Comparison of ENCODE assay signal across 8 cellular contexts in the genomic region with DNA sequence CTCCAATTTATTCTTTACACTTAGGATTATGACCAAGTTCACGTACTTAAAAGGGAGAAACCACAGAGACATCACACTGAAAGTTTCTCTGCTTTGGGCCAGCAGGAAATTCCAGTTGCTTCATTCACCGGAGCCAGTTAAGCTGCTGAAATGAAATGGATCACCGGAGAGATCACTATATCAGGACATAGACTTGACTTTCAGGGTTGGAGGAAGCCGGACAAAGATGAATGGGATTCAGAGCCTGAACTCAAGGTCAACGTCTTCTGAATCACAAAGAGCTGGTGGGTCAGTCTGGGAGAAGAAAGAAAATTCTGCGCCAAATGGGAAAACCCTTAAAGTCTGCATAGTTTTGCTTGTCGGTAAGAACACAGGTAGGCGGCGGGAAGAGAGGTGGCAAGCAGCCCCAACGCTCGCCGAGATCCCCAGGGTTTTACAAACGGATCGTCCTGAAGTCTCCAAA.
DNase-seq lines count a peak whose midpoint lies in the region; ATAC-seq and TF ChIP-seq lines count a peak whose summit lies in the region.

No MANE protein-coding gene starts in this region.

- POLR2A ChIA-PET in activated CD8-positive, alpha-beta T cell treated with anti-CD3 and anti-CD28 coated beads for 36 hours (lab: Charles Lee): no interaction called here

- no peaks in the 10 kb centered on the region for H3K36me3 ChIP-seq in heart right ventricle
- H3K36me3 ChIP-seq in sigmoid colon: no peaks in the 10 kb centered on the region

- H3K27ac Mint-ChIP-seq in CD14-positive monocyte: peak overlapping the region in 2 of 7 donors; percentile 4 to 54
- H3K27ac Mint-ChIP-seq in activated CD8-positive, alpha-beta T cell treated with anti-CD3 and anti-CD28 coated beads for 36 hours: no peak overlapping the region

- TF ChIP-seq CTCF in CD14-positive monocyte (IDR thresholded peaks at IDR 0.05) (no peak), heart right ventricle (IDR thresholded peaks at IDR 0.05) (no peak), sigmoid colon (IDR thresholded peaks at IDR 0.05) (no peak)
- no peak for TF ChIP-seq CTCF in activated CD8-positive, alpha-beta T cell treated with anti-CD3 and anti-CD28 coated beads for 36 hours (IDR thresholded peaks at IDR 0.05)

- H3K27ac ChIP-seq in heart right ventricle: peak overlapping the region in 6 of 10 donors; percentile 20 to 82 (median 72)
- peak overlapping the region in 3 of 4 donors; percentile 69 to 74 (median 71) for H3K27ac ChIP-seq in sigmoid colon

- ATAC-seq in HG02973 (IDR thresholded peaks at IDR 0.05; ENCODE audit: unreplicated experiment): peak; percentile 5
- no peak for ATAC-seq in activated CD8-positive, alpha-beta T cell treated with anti-CD3 and anti-CD28 coated beads for 36 hours
- ATAC-seq in heart right ventricle: peak in 2 of 8 donors; percentile 7 to 8
- ATAC-seq in HG03159 (IDR thresholded peaks at IDR 0.05; ENCODE audit: unreplicated experiment): no peak
- no peak for ATAC-seq in HG03045 (IDR thresholded peaks at IDR 0.05; ENCODE audit: unreplicated experiment)
- ATAC-seq in HG02763 (IDR thresholded peaks at IDR 0.05; ENCODE audit: unreplicated experiment): no peak

- H3K27me3 Mint-ChIP-seq in CD14-positive monocyte (ENCODE audit: low read depth in 3 of 3): peaks cover 26 to 34% (median 31%) of the 10 kb centered on the region in 3 donors
- H3K27me3 Mint-ChIP-seq in activated CD8-positive, alpha-beta T cell treated with anti-CD3 and anti-CD28 coated beads for 36 hours: peaks cover 32% of the 10 kb centered on the region

- H3K9me3 Mint-ChIP-seq in CD14-positive monocyte: peaks cover 0 to 3% (median 0%) of the 10 kb centered on the region in 7 donors
- no peaks in the 10 kb centered on the region for H3K9me3 Mint-ChIP-seq in activated CD8-positive, alpha-beta T cell treated with anti-CD3 and anti-CD28 coated beads for 36 hours

- TF ChIP-seq EP300 in sigmoid colon (IDR thresholded peaks at IDR 0.05): no peak

- H3K27me3 ChIP-seq in heart right ventricle (peaks cover 0 to 7% (median 0%) of the 10 kb centered on the region in 7 donors), sigmoid colon (no peaks in the 10 kb centered on the region)

- CTCF ChIA-PET in activated CD8-positive, alpha-beta T cell treated with anti-CD3 and anti-CD28 coated beads for 36 hours (lab: Charles Lee): interaction anchor here (0.8 to 6.1 kb wide), 14 partner anchors 9 to 106 kb away, joined by 3 to 41 read pairs (median 4); a partner anchor contains a TSS

- H3K36me3 Mint-ChIP-seq in CD14-positive monocyte: no peaks in the 10 kb centered on the region
- H3K36me3 Mint-ChIP-seq in activated CD8-positive, alpha-beta T cell treated with anti-CD3 and anti-CD28 coated beads for 36 hours (ENCODE audit: low read depth): no peaks in the 10 kb centered on the region

- H3K4me3 Mint-ChIP-seq in CD14-positive monocyte: peak overlapping the region; percentile 88 to 89
- peak overlapping the region; percentile 47 for H3K4me3 Mint-ChIP-seq in activated CD8-positive, alpha-beta T cell treated with anti-CD3 and anti-CD28 coated beads for 36 hours

- H3K4me1 ChIP-seq in heart right ventricle: peaks cover 0 to 14% (median 9%) of the 10 kb centered on the region in 9 donors
- H3K4me1 ChIP-seq in sigmoid colon: peaks cover 0 to 14% (median 7%) of the 10 kb centered on the region in 4 donors

- H3K9me3 ChIP-seq in heart right ventricle (no peaks in the 10 kb centered on the region), sigmoid colon (no peaks in the 10 kb centered on the region)

- WGBS in heart right ventricle, 2 donors: 8 to 12% methylated on average over 14 of the region's 14 CpGs
- 5 to 10% methylated on average over 14 of the region's 14 CpGs for WGBS in sigmoid colon, 2 donors

- peak overlapping the region in 9 of 10 donors; percentile 58 to 88 (median 72) for H3K4me3 ChIP-seq in heart right ventricle
- peak overlapping the region; percentile 48 to 88 (median 68) for H3K4me3 ChIP-seq in sigmoid colon

- DNase-seq in CD14-positive monocyte (ENCODE audit: low spot score): no peak
- DNase-seq in activated CD8-positive, alpha-beta T cell treated with anti-CD3 and anti-CD28 coated beads for 36 hours: peak; percentile 5
- DNase-seq in heart right ventricle: no peak
- DNase-seq in sigmoid colon: no peak

- intact Hi-C loops in CD14-positive monocyte (cut with micrococcal nuclease) (loop anchor here (5.0 to 10.0 kb wide), 3 partner anchors 81 to 99 kb away; a partner anchor contains a TSS), heart right ventricle (cut with DNase I) (loop anchor here in 8 of 10 donors (1.0 to 10.0 kb wide), 7 partner anchors 73 to 104 kb away; no protein-coding TSS in a partner anchor), sigmoid colon (cut with DNase I) (loop anchor here (2.0 kb wide), 1 partner anchor 81 kb away; a partner anchor contains a TSS)
- intact Hi-C loops in activated CD8-positive, alpha-beta T cell treated with anti-CD3 and anti-CD28 coated beads for 36 hours (cut with micrococcal nuclease): loop anchor here (5.0 kb wide), 1 partner anchor 81 kb away; a partner anchor contains a TSS

- peaks cover 12% of the 10 kb centered on the region for H3K4me1 Mint-ChIP-seq in CD14-positive monocyte
- H3K4me1 Mint-ChIP-seq in activated CD8-positive, alpha-beta T cell treated with anti-CD3 and anti-CD28 coated beads for 36 hours (ENCODE audit: low read depth): peaks cover 3% of the 10 kb centered on the region

- TF ChIP-seq POLR2A in sigmoid colon (IDR thresholded peaks at IDR 0.05): no peak
